Comparison of ENCODE assay signal across 1 cellular context in genomic region chr15:63038926-63039673, GRCh38.
TF ChIP-seq lines count a peak whose summit lies in the region.

No MANE protein-coding gene starts in this region.

TF ChIP-seq in SK-N-SH, 30 proteins besides CTCF, POLR2A, EP300 and RAD21 (continued from another document):
- TF ChIP-seq, protein P1, sequence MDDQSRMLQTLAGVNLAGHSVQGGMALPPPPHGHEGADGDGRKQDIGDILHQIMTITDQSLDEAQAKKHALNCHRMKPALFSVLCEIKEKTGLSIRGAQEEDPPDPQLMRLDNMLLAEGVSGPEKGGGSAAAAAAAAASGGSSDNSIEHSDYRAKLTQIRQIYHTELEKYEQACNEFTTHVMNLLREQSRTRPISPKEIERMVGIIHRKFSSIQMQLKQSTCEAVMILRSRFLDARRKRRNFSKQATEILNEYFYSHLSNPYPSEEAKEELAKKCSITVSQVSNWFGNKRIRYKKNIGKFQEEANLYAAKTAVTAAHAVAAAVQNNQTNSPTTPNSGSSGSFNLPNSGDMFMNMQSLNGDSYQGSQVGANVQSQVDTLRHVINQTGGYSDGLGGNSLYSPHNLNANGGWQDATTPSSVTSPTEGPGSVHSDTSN (IDR thresholded peaks at IDR 0.05): peak; percentile 69
- TF ChIP-seq TEAD4 (IDR thresholded peaks at IDR 0.05; ENCODE audit: borderline replicate concordance, insufficient read depth) (peak; percentile 61; the same call in 1 of the 2 replicates), NFIC (IDR thresholded peaks at IDR 0.05; ENCODE audit: borderline replicate concordance) (peak; percentile 54; the same call in 1 of the 2 replicates)
